1 cellular context compared by ENCODE assay signal in genomic region chr17:7312432-7313027, GRCh38.
TF ChIP-seq lines count a peak whose summit lies in the region.

No MANE protein-coding gene starts in this region.

TF ChIP-seq in WTC11, 78 proteins besides CTCF, POLR2A, EP300 and RAD21 (continued from another document):
- TF ChIP-seq, protein P1, sequence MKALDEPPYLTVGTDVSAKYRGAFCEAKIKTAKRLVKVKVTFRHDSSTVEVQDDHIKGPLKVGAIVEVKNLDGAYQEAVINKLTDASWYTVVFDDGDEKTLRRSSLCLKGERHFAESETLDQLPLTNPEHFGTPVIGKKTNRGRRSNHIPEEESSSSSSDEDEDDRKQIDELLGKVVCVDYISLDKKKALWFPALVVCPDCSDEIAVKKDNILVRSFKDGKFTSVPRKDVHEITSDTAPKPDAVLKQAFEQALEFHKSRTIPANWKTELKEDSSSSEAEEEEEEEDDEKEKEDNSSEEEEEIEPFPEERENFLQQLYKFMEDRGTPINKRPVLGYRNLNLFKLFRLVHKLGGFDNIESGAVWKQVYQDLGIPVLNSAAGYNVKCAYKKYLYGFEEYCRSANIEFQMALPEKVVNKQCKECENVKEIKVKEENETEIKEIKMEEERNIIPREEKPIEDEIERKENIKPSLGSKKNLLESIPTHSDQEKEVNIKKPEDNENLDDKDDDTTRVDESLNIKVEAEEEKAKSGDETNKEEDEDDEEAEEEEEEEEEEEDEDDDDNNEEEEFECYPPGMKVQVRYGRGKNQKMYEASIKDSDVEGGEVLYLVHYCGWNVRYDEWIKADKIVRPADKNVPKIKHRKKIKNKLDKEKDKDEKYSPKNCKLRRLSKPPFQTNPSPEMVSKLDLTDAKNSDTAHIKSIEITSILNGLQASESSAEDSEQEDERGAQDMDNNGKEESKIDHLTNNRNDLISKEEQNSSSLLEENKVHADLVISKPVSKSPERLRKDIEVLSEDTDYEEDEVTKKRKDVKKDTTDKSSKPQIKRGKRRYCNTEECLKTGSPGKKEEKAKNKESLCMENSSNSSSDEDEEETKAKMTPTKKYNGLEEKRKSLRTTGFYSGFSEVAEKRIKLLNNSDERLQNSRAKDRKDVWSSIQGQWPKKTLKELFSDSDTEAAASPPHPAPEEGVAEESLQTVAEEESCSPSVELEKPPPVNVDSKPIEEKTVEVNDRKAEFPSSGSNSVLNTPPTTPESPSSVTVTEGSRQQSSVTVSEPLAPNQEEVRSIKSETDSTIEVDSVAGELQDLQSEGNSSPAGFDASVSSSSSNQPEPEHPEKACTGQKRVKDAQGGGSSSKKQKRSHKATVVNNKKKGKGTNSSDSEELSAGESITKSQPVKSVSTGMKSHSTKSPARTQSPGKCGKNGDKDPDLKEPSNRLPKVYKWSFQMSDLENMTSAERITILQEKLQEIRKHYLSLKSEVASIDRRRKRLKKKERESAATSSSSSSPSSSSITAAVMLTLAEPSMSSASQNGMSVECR (CRISPR knock-in tag; IDR thresholded peaks at IDR 0.05; ENCODE audit: borderline replicate concordance): no peak
TF ChIP-seq in WTC11: peak in this region for 0.
